1 cellular context compared by ENCODE assay signal in the genomic region with DNA sequence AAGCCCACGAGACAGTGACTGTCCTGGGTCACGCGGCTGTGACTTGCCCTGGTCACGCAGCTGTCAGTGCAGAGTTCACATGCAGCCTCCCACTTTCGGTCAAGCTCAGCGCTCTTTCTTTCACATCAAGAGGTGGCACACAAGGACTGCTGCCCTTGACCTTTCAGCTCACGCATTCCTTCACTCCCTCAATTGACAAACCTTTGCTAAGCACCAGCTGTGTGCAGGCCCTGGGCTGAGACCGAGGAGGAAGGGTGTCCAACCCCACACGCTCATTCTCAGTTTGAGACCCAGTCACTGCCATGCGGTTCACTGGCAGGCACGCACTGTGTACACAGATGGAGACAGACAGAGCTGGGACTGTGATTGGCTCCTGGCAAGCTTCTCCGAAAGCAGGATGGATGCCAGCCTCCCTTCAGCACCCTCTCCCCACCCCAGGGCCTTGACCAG.
TF ChIP-seq lines count a peak whose summit lies in the region.

No MANE protein-coding gene starts in this region.

TF ChIP-seq in WTC11, 78 proteins besides CTCF, POLR2A, EP300 and RAD21 (continued from another document):
- TF ChIP-seq ATF6 (CRISPR knock-in tag; IDR thresholded peaks at IDR 0.05): no peak
- TF ChIP-seq, protein P1, sequence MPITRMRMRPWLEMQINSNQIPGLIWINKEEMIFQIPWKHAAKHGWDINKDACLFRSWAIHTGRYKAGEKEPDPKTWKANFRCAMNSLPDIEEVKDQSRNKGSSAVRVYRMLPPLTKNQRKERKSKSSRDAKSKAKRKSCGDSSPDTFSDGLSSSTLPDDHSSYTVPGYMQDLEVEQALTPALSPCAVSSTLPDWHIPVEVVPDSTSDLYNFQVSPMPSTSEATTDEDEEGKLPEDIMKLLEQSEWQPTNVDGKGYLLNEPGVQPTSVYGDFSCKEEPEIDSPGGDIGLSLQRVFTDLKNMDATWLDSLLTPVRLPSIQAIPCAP (CRISPR knock-in tag; IDR thresholded peaks at IDR 0.05): no peak
- no peak for TF ChIP-seq NR2C2 (CRISPR knock-in tag; IDR thresholded peaks at IDR 0.05)
